8 cellular contexts compared by ENCODE assay signal in the genomic region with DNA sequence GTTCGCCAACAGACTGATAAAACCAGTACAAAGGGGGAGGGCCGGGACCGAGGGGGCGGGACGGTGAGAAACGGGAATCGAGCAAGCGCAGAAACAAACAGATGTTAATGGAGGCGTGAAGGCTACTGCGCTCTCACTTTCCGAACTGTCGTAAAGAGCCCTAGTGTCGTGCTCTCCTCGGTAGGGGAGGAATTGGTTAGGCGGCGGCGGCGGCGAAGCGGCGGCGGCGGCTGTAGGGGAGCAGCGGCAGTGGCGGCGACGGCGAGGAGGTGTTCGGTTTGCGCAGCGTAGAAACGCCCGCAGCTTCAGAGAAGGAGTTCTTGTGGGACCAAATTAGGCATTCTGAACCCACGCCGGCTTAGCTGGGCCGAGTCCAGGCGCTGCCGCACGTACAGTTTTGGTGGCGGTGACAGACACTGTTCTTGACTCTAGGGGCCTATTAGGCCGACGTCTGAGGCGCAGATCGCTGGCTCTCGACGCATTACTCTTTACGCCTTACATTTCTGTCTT. TPM values are rescaled to one million over a fixed set of nuclear protein-coding genes. Genes with fewer than 3 reads are reported as not detected.
DNase-seq lines count a peak whose midpoint lies in the region; ATAC-seq, FAIRE-seq and TF ChIP-seq lines count a peak whose summit lies in the region.

A gene (plus strand): TSS at position 163 of the 510 bp plus-strand sequence. CDS start 43,160 bp downstream, outside the sequence.

- H3K27me3 ChIP-seq in MG63 = no peaks in the 10 kb centered on the region

- no peak for TF ChIP-seq CTCF in nephron progenitor cell (IDR thresholded peaks at IDR 0.05)

- ATAC-seq in stimulated activated naive CD8-positive, alpha-beta T cell treated with anti-CD3 and anti-CD28 coated beads, Interleukin-15, amount 100 ng/mL, for 72 hours = peak; percentile 92

- H3K27me3 Mint-ChIP-seq in nephron progenitor cell (ENCODE audit: low read depth, poor library complexity) = peaks cover 27% of the 10 kb centered on the region
- no peaks in the 10 kb centered on the region for H3K27me3 Mint-ChIP-seq in stimulated activated naive CD8-positive, alpha-beta T cell treated with anti-CD3 and anti-CD28 coated beads, Interleukin-15, amount 100 ng/mL, for 72 hours

- H3K9me3 ChIP-seq in MG63 = no peaks in the 10 kb centered on the region

- no peak for FAIRE-seq in H54 (lab: Jason Lieb, UNC)

- H3K36me3 Mint-ChIP-seq in nephron progenitor cell (ENCODE audit: low read depth) = peaks cover 32% of the 10 kb centered on the region

- H3K36me3 ChIP-seq in MG63 = peaks cover 13% of the 10 kb centered on the region

- H3K4me1 Mint-ChIP-seq in nephron progenitor cell = peaks cover 41% of the 10 kb centered on the region
- H3K4me1 Mint-ChIP-seq in stimulated activated naive CD8-positive, alpha-beta T cell treated with anti-CD3 and anti-CD28 coated beads, Interleukin-15, amount 100 ng/mL, for 72 hours = peaks cover 37% of the 10 kb centered on the region

- H3K9me3 Mint-ChIP-seq in nephron progenitor cell = peaks cover 3% of the 10 kb centered on the region
- no peaks in the 10 kb centered on the region for H3K9me3 Mint-ChIP-seq in stimulated activated naive CD8-positive, alpha-beta T cell treated with anti-CD3 and anti-CD28 coated beads, Interleukin-15, amount 100 ng/mL, for 72 hours

- H3K4me3 Mint-ChIP-seq in nephron progenitor cell = peak within 1 kb of the TSS; percentile 97
- H3K4me3 Mint-ChIP-seq in stimulated activated naive CD8-positive, alpha-beta T cell treated with anti-CD3 and anti-CD28 coated beads, Interleukin-15, amount 100 ng/mL, for 72 hours = peak within 1 kb of the TSS; percentile 88 to 93

- peak within 1 kb of the TSS; percentile 99 for H3K27ac Mint-ChIP-seq in nephron progenitor cell
- peak within 1 kb of the TSS; percentile 52 to 95 for H3K27ac Mint-ChIP-seq in stimulated activated naive CD8-positive, alpha-beta T cell treated with anti-CD3 and anti-CD28 coated beads, Interleukin-15, amount 100 ng/mL, for 72 hours

- peak; percentile 47 for TF ChIP-seq POLR2A in H54 (IDR thresholded peaks at IDR 0.05; ENCODE audit: low read depth, low read length)

- DNase-seq in EL (peak; percentile 96), H54 (ENCODE audit: insufficient read length, low spot score) (peak; percentile 57), MG63 (peak; percentile 95), SHP77 treated with DMSO at 0.1 percent for 48 hours (lab: John Stamatoyannopoulos, UW) (peak; percentile 84), fibroblast of the conjunctiva (ENCODE audit: low read depth) (peak; percentile 90), nephron progenitor cell (peak; percentile 80)
- peak; percentile 95 for DNase-seq in activated effector memory CD4-positive, alpha-beta T cell treated with anti-CD3 and anti-CD28 coated beads, Interleukin-2, amount 50 U/mL, for 16 hours
- DNase-seq in stimulated activated naive CD8-positive, alpha-beta T cell treated with anti-CD3 and anti-CD28 coated beads, Interleukin-15, amount 100 ng/mL, for 72 hours = peak; percentile 81 to 88

- peak within 1 kb of the TSS; percentile 97 for H3K4me3 ChIP-seq in MG63

RNA-seq across cellular contexts. Expression of the gene that starts here (rescaled TPM):
- 11.8 and 16.0 TPM in 2 replicates for total RNA-seq in MG63 (2014; rRNA removed; shearing (Covaris generic); ENCODE audit: low replicate concordance)

Comparison
In these comparisons a context has a peak if more than half of its experiments do, and no peak if none do; other contexts are left out.
1. Peak in every context shown above with its lines: DNase-seq, ATAC-seq and H3K4me3 ChIP-seq.